ENCODE assay signal across 13 cellular contexts in the genomic region with DNA sequence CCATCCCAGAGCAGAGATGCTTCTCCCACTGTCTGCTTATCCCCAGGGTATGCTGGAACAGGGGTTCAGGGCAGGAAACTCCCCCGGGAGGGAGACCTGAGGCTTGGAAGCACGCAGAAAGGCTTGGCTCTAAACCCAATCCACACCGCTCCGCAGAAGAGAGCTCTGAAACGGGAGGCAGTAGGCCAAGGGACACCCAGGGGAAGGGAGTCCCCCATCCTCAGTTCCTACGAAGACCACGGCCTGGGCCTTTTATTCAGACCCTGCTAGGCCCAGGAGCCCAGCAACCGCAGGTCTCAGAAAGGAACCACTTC. TPM values are rescaled to one million over a fixed set of nuclear protein-coding genes. Genes with fewer than 3 reads are reported as not detected.
DNase-seq lines count a peak whose midpoint lies in the region; ATAC-seq, FAIRE-seq and TF ChIP-seq lines count a peak whose summit lies in the region.
"Had no signal": no experiment of that assay in that cellular context is flagged by ENCODE, and none has a peak within 500 bp of the region (broad histone marks: within the 10 kb centered on the region; RNA-seq: fewer than 3 reads in every experiment).

No MANE protein-coding gene starts in this region.

- no peaks in the 10 kb centered on the region for H3K9me3 Mint-ChIP-seq in neural crest cell
- H3K9me3 Mint-ChIP-seq: HFFc6; natural killer cell treated with Interleukin-12 subunit alpha and Interleukin-12 subunit beta and Interleukin-15 and Interleukin-18, amount 100 ng/mL, for 72 hours had no signal

- H3K27ac ChIP-seq in HepG2 (ENCODE audit: extremely low read length, insufficient read depth, low read length) (no peak overlapping the region), right lobe of liver (no peak overlapping the region), coronary artery (peak overlapping the region; percentile 46 to 92), aorta (ENCODE audit: low read depth in 1 of 2, low read length in 2 of 2) (peak overlapping the region; percentile 5 to 85), spleen (peak overlapping the region in 2 of 8 donors; percentile 3 to 21)

- H2AFZ ChIP-seq in HepG2 (ENCODE audit: low read length): no peak overlapping the region

- no peaks in the 10 kb centered on the region for H4K20me1 ChIP-seq in HepG2 (ENCODE audit: insufficient read depth, low read length)

- H3K36me3 Mint-ChIP-seq in neural crest cell (ENCODE audit: low read depth): peaks cover 4% of the 10 kb centered on the region
- H3K36me3 Mint-ChIP-seq: natural killer cell treated with Interleukin-12 subunit alpha and Interleukin-12 subunit beta and Interleukin-15 and Interleukin-18, amount 100 ng/mL, for 72 hours had no signal

- DNase-seq in HepG2 (ENCODE audit: low spot score): no peak
- no peak for DNase-seq in right lobe of liver
- no peak for DNase-seq in coronary artery (ENCODE audit: low spot score)
- DNase-seq in neural crest cell (ENCODE audit: low read depth, low spot score): no peak
- no peak for DNase-seq in aorta
- DNase-seq in spleen: no peak
- no peak for DNase-seq in stimulated activated CD4-positive, alpha-beta T cell treated with anti-CD3 and anti-CD28 coated beads, Interleukin-4, amount 100 ng/mL, for 4 hours
- DNase-seq in stimulated activated CD4-positive, alpha-beta T cell treated with anti-CD3 and anti-CD28 coated beads, Interleukin-4, amount 100 ng/mL, for 1 hour: no peak
- DNase-seq: NCI-H69 had no signal

- POLR2A ChIA-PET in HepG2 (lab: Yijun Ruan, JAX): no interaction called here

- H3K27me3 ChIP-seq in HepG2 (ENCODE audit: control insufficient read depth in 1 of 2, insufficient read depth in 2 of 2, low read length in 2 of 2) (peaks cover 6 to 26% of the 10 kb centered on the region in 2 experiments), right lobe of liver (peaks cover 0 to 11% of the 10 kb centered on the region in 2 donors), aorta (ENCODE audit: control insufficient read depth in 1 of 2, insufficient read depth in 2 of 2, low read length in 1 of 2) (no peaks in the 10 kb centered on the region), spleen (replicated peaks in 1 of 7) (peaks cover 0 to 26% (median 16%) of the 10 kb centered on the region in 7 donors)

- H3K79me2 ChIP-seq in HepG2 (ENCODE audit: insufficient read depth, low read length): no peaks in the 10 kb centered on the region

- no peak for TF ChIP-seq RAD21 in HepG2 (CRISPR knock-in tag; IDR thresholded peaks at IDR 0.05)

- H3K4me3 ChIP-seq in HepG2 (replicated peaks in 1 of 3; ENCODE audit: insufficient read depth in 1 of 3, low read depth in 2 of 3, low read length in 3 of 3): no peak overlapping the region
- H3K4me3 ChIP-seq in right lobe of liver: no peak overlapping the region
- H3K4me3 ChIP-seq in coronary artery: peak overlapping the region; percentile 2
- H3K4me3 ChIP-seq in aorta (ENCODE audit: low read length in 2 of 2): no peak overlapping the region
- H3K4me3 ChIP-seq in spleen: no peak overlapping the region

- peak overlapping the region; percentile 23 for H3K4me3 Mint-ChIP-seq in neural crest cell
- H3K4me3 Mint-ChIP-seq: activated CD4-positive, alpha-beta T cell treated with anti-CD3 and anti-CD28 coated beads for 36 hours; HFFc6; natural killer cell treated with Interleukin-12 subunit alpha and Interleukin-12 subunit beta and Interleukin-15 and Interleukin-18, amount 100 ng/mL, for 72 hours had no signal

- H3K4me2 ChIP-seq in HepG2 (ENCODE audit: low read depth, low read length): no peak overlapping the region

- peaks cover 27% of the 10 kb centered on the region for H3K27me3 Mint-ChIP-seq in neural crest cell (ENCODE audit: low read depth)
- H3K27me3 Mint-ChIP-seq: activated CD4-positive, alpha-beta T cell treated with anti-CD3 and anti-CD28 coated beads for 36 hours had no signal

- H3K9me3 ChIP-seq in HepG2 (ENCODE audit: low read length) (no peaks in the 10 kb centered on the region), right lobe of liver (no peaks in the 10 kb centered on the region), aorta (ENCODE audit: control insufficient read depth, low read length) (no peaks in the 10 kb centered on the region), spleen (no peaks in the 10 kb centered on the region)

- ATAC-seq in HepG2 (peak; percentile 6; the same call in 2 of the 3 replicates), right lobe of liver (no peak), aorta (ENCODE audit: low FRiP score) (no peak)

- WGBS in HepG2 (ENCODE audit: low lambda C conversion rate): 100% methylated on average over 2 of the region's 8 CpGs
- WGBS in right lobe of liver (ENCODE audit: insufficient coverage, low coverage, low lambda C conversion rate, missing lambda C conversion rate): 0% methylated on average over 1 of the region's 8 CpGs
- WGBS in aorta, 2 donors: 2 to 3% methylated on average over 8 of the region's 8 CpGs
- WGBS in spleen, 5 donors: 31 to 46% (median 37%) methylated on average over 8 of the region's 8 CpGs

- H3K36me3 ChIP-seq in HepG2 (replicated peaks in 1 of 2; ENCODE audit: control insufficient read depth in 1 of 2, insufficient read depth in 2 of 2, low read length in 2 of 2): no peaks in the 10 kb centered on the region
- H3K36me3 ChIP-seq in right lobe of liver: peaks cover 0 to 2% (median 0%) of the 10 kb centered on the region in 4 donors
- H3K36me3 ChIP-seq in aorta (ENCODE audit: control insufficient read depth in 1 of 2, insufficient read depth in 2 of 2, low read length in 1 of 2): peaks cover 5 to 8% of the 10 kb centered on the region in 2 donors
- peaks cover 0 to 25% (median 0%) of the 10 kb centered on the region in 6 donors for H3K36me3 ChIP-seq in spleen

- no TSS peak for BruUV-seq in HepG2 (replicated peaks; lab: Mats Ljungman, UMichigan)

- in situ Hi-C loops in HepG2 (cut with HindIII; ENCODE audit: extremely low pct_ligation_motif_present, low pct_unique_long_range_greater_than_20kb): no loop called here

- intact Hi-C loops in HepG2 (cut with micrococcal nuclease; ENCODE audit: unreplicated experiment) (loop anchor here (10.0 kb wide), 1 partner anchor 278 kb away; no protein-coding TSS in a partner anchor), right lobe of liver (cut with DNase I) (no loop called here), aorta (cut with DNase I) (no loop called here), spleen (cut with DNase I; ENCODE audit: low total_unique reads) (loop anchor here (5.0 kb wide), 1 partner anchor 275 kb away; a partner anchor contains a TSS)

- no peak for FAIRE-seq in HepG2 (lab: Jason Lieb, UNC)
- FAIRE-seq: islet of Langerhans had no signal

- no peak overlapping the region for H3K9ac ChIP-seq in HepG2 (ENCODE audit: insufficient read depth, low read depth, low read length)

- no peak for TF ChIP-seq EP300 in HepG2 (IDR thresholded peaks at IDR 0.05; ENCODE audit: low read depth in 2 of 2, low read length in 2 of 2)
- no peak for TF ChIP-seq EP300 in HepG2 (CRISPR knock-in tag; IDR thresholded peaks at IDR 0.05; ENCODE audit: borderline replicate concordance)

- TF ChIP-seq POLR2A in HepG2 (IDR thresholded peaks at IDR 0.05; ENCODE audit: insufficient read depth in 1 of 2, low read depth in 2 of 2, low read length in 2 of 2) (no peak), right lobe of liver (IDR thresholded peaks at IDR 0.05) (no peak), spleen (IDR thresholded peaks at IDR 0.05) (no peak)

- peaks cover 29% of the 10 kb centered on the region for H3K4me1 Mint-ChIP-seq in neural crest cell

- CTCF ChIA-PET in HepG2 (lab: Yijun Ruan, JAX; ENCODE audit: low intra/inter-chr PET ratio, low total read pairs): no interaction called here

- H3K27ac Mint-ChIP-seq in neural crest cell (ENCODE audit: unreplicated experiment): no peak overlapping the region

- no peak for TF ChIP-seq CTCF in HepG2 (CRISPR knock-in tag; IDR thresholded peaks at IDR 0.05)
- TF ChIP-seq CTCF in right lobe of liver (IDR thresholded peaks at IDR 0.05): no peak
- no peak for TF ChIP-seq CTCF in coronary artery (IDR thresholded peaks at IDR 0.05)
- no peak for TF ChIP-seq CTCF in neural crest cell (conservative IDR thresholded peaks at IDR 0.05)
- TF ChIP-seq CTCF in spleen (IDR thresholded peaks at IDR 0.05 in 8 of 11, conservative IDR thresholded peaks at IDR 0.05 in 3 of 11): no peak

- H3K4me1 ChIP-seq in HepG2 (ENCODE audit: insufficient read depth, low read length) (peaks cover 36% of the 10 kb centered on the region), right lobe of liver (peaks cover 0 to 16% (median 0%) of the 10 kb centered on the region in 4 donors), aorta (ENCODE audit: control insufficient read depth in 1 of 2, insufficient read depth in 2 of 2, low read length in 2 of 2) (peaks cover 0 to 2% of the 10 kb centered on the region in 2 donors), spleen (peaks cover 12 to 45% (median 33%) of the 10 kb centered on the region in 6 donors)

RNA-seq across cellular contexts. Expression of a gene that starts 1.8 kb away (rescaled TPM):
- total RNA-seq in HepG2 (2016; rRNA removed; fragmentation: Illumina TruSeq; extraction: Trizol) (not detected in 2 replicates), right lobe of liver (1 to 10 TPM in 1 of 6 experiments, under 1 TPM in 4, not detected in 1; 0.12 to 1.2 (median 0.25) TPM), neural crest cell (2.4 and 2.9 TPM in 2 replicates), aorta (10 to 100 TPM; 79.9 to 82.3 TPM), spleen (10 to 100 TPM; 12.6 to 36.0 (median 17.3) TPM)
- total RNA-seq in HepG2 (2016; cell fraction: cytosol; rRNA removed; fragmentation: Illumina TruSeq; extraction: Trizol; ENCODE audit: low read depth): not detected in 2 replicates
- 0.04 TPM in 1 of 2 replicates, not detected in the other for total RNA-seq in HepG2 (2016; cell fraction: insoluble cytoplasmic fraction; rRNA removed; fragmentation: Illumina TruSeq; extraction: Trizol)
- not detected in 2 replicates for total RNA-seq in HepG2 (2016; cell fraction: membrane; rRNA removed; fragmentation: Illumina TruSeq; extraction: Trizol)
- not detected in 2 replicates for total RNA-seq in HepG2 (2016; cell fraction: nucleus; rRNA removed; fragmentation: Illumina TruSeq; extraction: Trizol)
- polyA plus RNA-seq in HepG2 (2011; rRNA removed) (0.07 and 0.09 TPM in 2 replicates), aorta (10 to 100 TPM; 14.4 to 99.4 TPM), spleen (10 to 100 TPM in 2 of 3 donors, 1 to 10 TPM in 1; 9.7 to 16.6 (median 14.8) TPM)
- 0.13 TPM in 1 of 2 replicates, not detected in the other for polyA plus RNA-seq in HepG2 (2011; cell fraction: cytosol; rRNA removed)
- 0.14 and 0.19 TPM in 2 replicates for polyA plus RNA-seq in HepG2 (2011; cell fraction: nucleus; rRNA removed)
- 0.05 TPM in 1 of 2 replicates, not detected in the other for polyA plus RNA-seq in HepG2 (2012)
- not detected in 2 replicates for polyA plus RNA-seq in HepG2 (2016; cell fraction: cytosol; fragmentation: Illumina TruSeq; extraction: Trizol; ENCODE audit: low read depth)
- not detected in 2 replicates for polyA plus RNA-seq in HepG2 (2016; cell fraction: insoluble cytoplasmic fraction; fragmentation: Illumina TruSeq; extraction: Trizol; ENCODE audit: low read depth)
- not detected in 2 replicates for polyA plus RNA-seq in HepG2 (2016; cell fraction: membrane; fragmentation: Illumina TruSeq; extraction: Trizol; ENCODE audit: low read depth)
- not detected in 2 replicates for polyA plus RNA-seq in HepG2 (2016; cell fraction: nucleus; fragmentation: Illumina TruSeq; extraction: Trizol; ENCODE audit: insufficient read depth, low read depth)
- polyA minus RNA-seq in HepG2 (2011; rRNA and poly(A)+ RNA removed; ENCODE audit: low replicate concordance): 0.06 TPM in 1 of 2 replicates, not detected in the other
- not detected in 2 replicates for polyA minus RNA-seq in HepG2 (2011; cell fraction: cytosol; rRNA and poly(A)+ RNA removed)
- not detected in 2 replicates for polyA minus RNA-seq in HepG2 (2011; cell fraction: nucleus; rRNA and poly(A)+ RNA removed)

RNA-seq across cellular contexts. Expression of a gene that starts 16.1 kb away (rescaled TPM):
- total RNA-seq in HepG2 (2016; rRNA removed; fragmentation: Illumina TruSeq; extraction: Trizol): 0.87 and 3.4 TPM in 2 replicates
- 0.26 and 0.61 TPM in 2 replicates for total RNA-seq in HepG2 (2016; cell fraction: cytosol; rRNA removed; fragmentation: Illumina TruSeq; extraction: Trizol; ENCODE audit: low read depth)
- 1.0 and 3.1 TPM in 2 replicates for total RNA-seq in HepG2 (2016; cell fraction: insoluble cytoplasmic fraction; rRNA removed; fragmentation: Illumina TruSeq; extraction: Trizol)
- total RNA-seq in HepG2 (2016; cell fraction: membrane; rRNA removed; fragmentation: Illumina TruSeq; extraction: Trizol): 0.62 and 0.87 TPM in 2 replicates
- 5.3 and 6.5 TPM in 2 replicates for total RNA-seq in HepG2 (2016; cell fraction: nucleus; rRNA removed; fragmentation: Illumina TruSeq; extraction: Trizol)
- polyA plus RNA-seq in HepG2 (2011; rRNA removed): 22.1 and 24.8 TPM in 2 replicates
- 19.5 and 19.8 TPM in 2 replicates for polyA plus RNA-seq in HepG2 (2011; cell fraction: cytosol; rRNA removed)
- 43.8 and 44.7 TPM in 2 replicates for polyA plus RNA-seq in HepG2 (2011; cell fraction: nucleus; rRNA removed)
- polyA plus RNA-seq in HepG2 (2012): 8.7 and 13.5 TPM in 2 replicates
- 0.54 TPM in 2 replicates for polyA plus RNA-seq in HepG2 (2016; cell fraction: cytosol; fragmentation: Illumina TruSeq; extraction: Trizol; ENCODE audit: low read depth)
- 1.1 and 1.9 TPM in 2 replicates for polyA plus RNA-seq in HepG2 (2016; cell fraction: insoluble cytoplasmic fraction; fragmentation: Illumina TruSeq; extraction: Trizol; ENCODE audit: low read depth)
- 0.57 and 1.1 TPM in 2 replicates for polyA plus RNA-seq in HepG2 (2016; cell fraction: membrane; fragmentation: Illumina TruSeq; extraction: Trizol; ENCODE audit: low read depth)
- polyA plus RNA-seq in HepG2 (2016; cell fraction: nucleus; fragmentation: Illumina TruSeq; extraction: Trizol; ENCODE audit: insufficient read depth, low read depth): 13.1 and 18.2 TPM in 2 replicates
- 2.2 and 25.7 TPM in 2 replicates for polyA minus RNA-seq in HepG2 (2011; rRNA and poly(A)+ RNA removed; ENCODE audit: low replicate concordance)
- polyA minus RNA-seq in HepG2 (2011; cell fraction: cytosol; rRNA and poly(A)+ RNA removed): 5.1 and 9.0 TPM in 2 replicates
- polyA minus RNA-seq in HepG2 (2011; cell fraction: nucleus; rRNA and poly(A)+ RNA removed): 12.7 and 17.7 TPM in 2 replicates
- 10 to 100 TPM in 5 of 6 experiments, 1 to 10 TPM in 1; 9.7 to 20.4 (median 17.6) TPM for total RNA-seq in right lobe of liver
- 104 and 113 TPM in 2 replicates for total RNA-seq in neural crest cell
- total RNA-seq in aorta: 1,000 to 10,000 TPM; 1,647 to 2,143 TPM
- polyA plus RNA-seq in aorta: 1,000 to 10,000 TPM; 1,008 to 2,529 TPM
- 100 to 1,000 TPM in 1 of 7 donors, 10 to 100 TPM in 6; 29.0 to 105 (median 66.8) TPM for total RNA-seq in spleen
- 10 to 100 TPM; 21.8 to 82.7 (median 62.9) TPM for polyA plus RNA-seq in spleen

Comparison
In these comparisons a context has a peak if more than half of its experiments do, and no peak if none do; other contexts are left out.
1. intact Hi-C loops: an anchor here in HepG2 (10.0 kb wide) and spleen (5.0 kb wide); none called in right lobe of liver and aorta.
2. H3K27ac ChIP-seq: peak in coronary artery (2 of 2) and aorta (2 of 2); none in HepG2 (single experiment) and right lobe of liver (0 of 3).
3. RNA of a gene that starts 16.1 kb away (total RNA-seq): 1,647 to 2,143 TPM in aorta; 104 to 113 TPM in neural crest cell, 29.0 to 105 TPM in spleen, 9.7 to 20.4 TPM in right lobe of liver and 0.26 to 6.5 TPM in HepG2; every median in the first group is over 10 times any median in the second.